ENCODE assay signal across 8 cellular contexts in genomic region chr5:173618927-173619519, GRCh38. TPM values are rescaled to one million over a fixed set of nuclear protein-coding genes. Genes with fewer than 3 reads are reported as not detected.
DNase-seq lines count a peak whose midpoint lies in the region; ATAC-seq and TF ChIP-seq lines count a peak whose summit lies in the region.
"Had no signal": no experiment of that assay in that cellular context is flagged by ENCODE, and none has a peak within 500 bp of the region (broad histone marks: within the 10 kb centered on the region; RNA-seq: fewer than 3 reads in every experiment).

No MANE protein-coding gene starts in this region.

- ATAC-seq in PC-3 (no peak), GM21529 (IDR thresholded peaks at IDR 0.05; ENCODE audit: unreplicated experiment) (no peak)
- ATAC-seq in activated naive CD8-positive, alpha-beta T cell treated with anti-CD3 and anti-CD28 coated beads, Interleukin-2, amount 50 U/mL, for 24 hours, result no peak

- TF ChIP-seq CTCF in DOHH2 (IDR thresholded peaks at IDR 0.05; ENCODE audit: low read depth, low read length, poor library complexity, severe bottlenecking), result peak; percentile 83
- TF ChIP-seq CTCF in PC-3 (conservative IDR thresholded peaks at IDR 0.05; ENCODE audit: low read depth, low read length), result peak; percentile 97

- H3K36me3 ChIP-seq in DOHH2 (ENCODE audit: control insufficient read depth, low read length) (peaks cover 19% of the 10 kb centered on the region), PC-3 (ENCODE audit: low read depth, low read length) (peaks cover under 1% of the 10 kb centered on the region; the same call in 1 of the 2 replicates)

- peak overlapping the region; percentile 44 for H2AFZ ChIP-seq in PC-3 (ENCODE audit: low read length)

- peaks cover 26% of the 10 kb centered on the region for H3K4me1 Mint-ChIP-seq in activated naive CD8-positive, alpha-beta T cell treated with anti-CD3 and anti-CD28 coated beads, Interleukin-2, amount 50 U/mL, for 24 hours

- intact Hi-C loops in PC-3 (cut with micrococcal nuclease), result loop anchor here (1.0 to 5.0 kb wide), 5 partner anchors 147 to 912 kb away; no protein-coding TSS in a partner anchor

- H3K79me2 ChIP-seq in DOHH2 (ENCODE audit: control insufficient read depth, low read length) (peaks cover 24% of the 10 kb centered on the region), PC-3 (ENCODE audit: low read length) (peaks cover 23% of the 10 kb centered on the region)

- H3K27ac ChIP-seq in DOHH2 (ENCODE audit: low read depth, low read length) (no peak overlapping the region), PC-3 (ENCODE audit: low read length) (no peak overlapping the region)

- H3F3A ChIP-seq in DOHH2 (ENCODE audit: control insufficient read depth, insufficient read depth) (no peaks in the 10 kb centered on the region), PC-3 (ENCODE audit: low read length, unreplicated experiment) (no peaks in the 10 kb centered on the region)

- no peak overlapping the region for H3K27ac Mint-ChIP-seq in activated naive CD8-positive, alpha-beta T cell treated with anti-CD3 and anti-CD28 coated beads, Interleukin-2, amount 50 U/mL, for 24 hours
- H3K27ac Mint-ChIP-seq: activated naive CD8-positive, alpha-beta T cell treated with anti-CD3 and anti-CD28 coated beads, Interleukin-2, amount 10 ng/mL, durations not matched to agents 7 days and 5 days had no signal

- H3K27me3 Mint-ChIP-seq in activated naive CD8-positive, alpha-beta T cell treated with anti-CD3 and anti-CD28 coated beads, Interleukin-2, amount 50 U/mL, for 24 hours, result no peaks in the 10 kb centered on the region
- H3K27me3 Mint-ChIP-seq: activated naive CD8-positive, alpha-beta T cell treated with anti-CD3 and anti-CD28 coated beads, Interleukin-2, amount 10 ng/mL, durations not matched to agents 7 days and 5 days had no signal

- CTCF ChIA-PET in PC-3 (lab: Charles Lee), result interaction anchor here (0.9 to 1.3 kb wide), 3 partner anchors 354 to 698 kb away, joined by 3 to 6 read pairs (median 4); no protein-coding TSS in a partner anchor

- H3K4me3 Mint-ChIP-seq in activated naive CD8-positive, alpha-beta T cell treated with anti-CD3 and anti-CD28 coated beads, Interleukin-2, amount 50 U/mL, for 24 hours, result no peak overlapping the region
- H3K4me3 Mint-ChIP-seq: activated naive CD8-positive, alpha-beta T cell treated with anti-CD3 and anti-CD28 coated beads, Interleukin-2, amount 10 ng/mL, durations not matched to agents 7 days and 5 days had no signal

- no peak overlapping the region for H3K4me2 ChIP-seq in DOHH2 (ENCODE audit: low read length)
- H3K4me2 ChIP-seq in PC-3 (ENCODE audit: low read length), result peak overlapping the region; percentile 20; the same call in 1 of the 2 replicates

- H3K4me3 ChIP-seq in DOHH2 (ENCODE audit: low read length) (no peak overlapping the region), PC-3 (ENCODE audit: low read length) (no peak overlapping the region)

- H3K9me3 ChIP-seq in DOHH2 (ENCODE audit: control insufficient read depth, insufficient read depth, low read length) (no peaks in the 10 kb centered on the region), PC-3 (ENCODE audit: low read length) (no peaks in the 10 kb centered on the region)

- no peaks in the 10 kb centered on the region for H4K20me1 ChIP-seq in DOHH2 (ENCODE audit: control insufficient read depth, insufficient read depth, low read depth, low read length)
- peaks cover 17% of the 10 kb centered on the region; the same call in 1 of the 2 replicates for H4K20me1 ChIP-seq in PC-3 (ENCODE audit: low read length)

- H3K36me3 Mint-ChIP-seq in activated naive CD8-positive, alpha-beta T cell treated with anti-CD3 and anti-CD28 coated beads, Interleukin-2, amount 50 U/mL, for 24 hours (ENCODE audit: low read depth), result peaks cover 10% of the 10 kb centered on the region

- BruUV-seq in PC-3 (replicated peaks; lab: Mats Ljungman, UMichigan), result no TSS peak

- H3K9ac ChIP-seq in PC-3 (ENCODE audit: low read length), result no peak overlapping the region

- no peaks in the 10 kb centered on the region for H3K9me2 ChIP-seq in DOHH2 (replicated peaks; ENCODE audit: control insufficient read depth, low read length)
- no peaks in the 10 kb centered on the region for H3K9me2 ChIP-seq in PC-3 (replicated peaks; ENCODE audit: low read length)

- no peaks in the 10 kb centered on the region for H3K27me3 ChIP-seq in DOHH2 (ENCODE audit: control insufficient read depth, low read length)
- H3K27me3 ChIP-seq in PC-3 (ENCODE audit: low read length), result no peaks in the 10 kb centered on the region

- POLR2A ChIA-PET in PC-3 (lab: Charles Lee; ENCODE audit: unreplicated experiment), result interaction anchor here (0.6 kb wide), 1 partner anchor 342 kb away, joined by 8 read pairs; no protein-coding TSS in a partner anchor

- H3K9me3 Mint-ChIP-seq in activated naive CD8-positive, alpha-beta T cell treated with anti-CD3 and anti-CD28 coated beads, Interleukin-2, amount 50 U/mL, for 24 hours, result no peaks in the 10 kb centered on the region
- H3K9me3 Mint-ChIP-seq: activated naive CD8-positive, alpha-beta T cell treated with anti-CD3 and anti-CD28 coated beads, Interleukin-2, amount 10 ng/mL, durations not matched to agents 7 days and 5 days had no signal

- peaks cover 30% of the 10 kb centered on the region for H3K4me1 ChIP-seq in DOHH2 (ENCODE audit: control insufficient read depth, low read length)
- H3K4me1 ChIP-seq in PC-3 (ENCODE audit: insufficient read depth, low read length), result peaks cover 36% of the 10 kb centered on the region

- peak in 40 of 76 experiments; percentile 4 to 63 (median 38) for DNase-seq in HUDEP-2 (lab: John Stamatoyannopoulos, UW; ENCODE audit: unreplicated experiment in 76 of 76)
- peak; percentile 87 for DNase-seq in PC-3
- DNase-seq in activated naive CD8-positive, alpha-beta T cell treated with anti-CD3 and anti-CD28 coated beads, Interleukin-2, amount 50 U/mL, for 24 hours, result peak; percentile 27
- peak; percentile 33 to 75 for DNase-seq in hippocampal formation (lab: John Stamatoyannopoulos, UW)
- peak; percentile 4 to 19 for DNase-seq in stimulated activated CD4-positive, alpha-beta T cell treated with anti-CD3 and anti-CD28 coated beads, Interleukin-12 subunit alpha, Interleukin-12 subunit beta, amount 100 ng/mL, for 24 hours (ENCODE audit: low read depth in 2 of 2)
- DNase-seq: activated naive CD8-positive, alpha-beta T cell treated with anti-CD3 and anti-CD28 coated beads, Interleukin-2, amount 10 ng/mL, durations not matched to agents 7 days and 5 days had no signal

RNA-seq across cellular contexts. Expression of gene BOD1, which starts 2.6 kb away (rescaled TPM):
- total RNA-seq in PC-3 (2014; rRNA removed), result 153 and 160 TPM in 2 replicates

Comparison
In these comparisons a context has a peak if more than half of its experiments do, and no peak if none do; other contexts are left out.
1. DNase-seq: peak in every context shown above with its lines; median percentile 87 in PC-3; 54 in hippocampal formation; 38 in HUDEP-2; 27 in activated naive CD8-positive, alpha-beta T cell treated with anti-CD3 and anti-CD28 coated beads, Interleukin-2, amount 50 U/mL, for 24 hours; 12 in stimulated activated CD4-positive, alpha-beta T cell treated with anti-CD3 and anti-CD28 coated beads, Interleukin-12 subunit alpha, Interleukin-12 subunit beta, amount 100 ng/mL, for 24 hours.